1 cellular context compared by ENCODE assay signal in genomic region chr17:76501018-76501826, GRCh38.
TF ChIP-seq lines count a peak whose summit lies in the region.

TSS of gene RHBDF2 (minus strand) at chr17:76501423. CDS start at chr17:76481524, 19,899 bp downstream.

TF ChIP-seq in HepG2, 621 proteins besides CTCF, POLR2A, EP300 and RAD21 (continued from another document and continues in another):
- no peak for TF ChIP-seq HMGXB3 (CRISPR knock-in tag; IDR thresholded peaks at IDR 0.05; ENCODE audit: borderline replicate concordance)
- TF ChIP-seq, protein P1, sequence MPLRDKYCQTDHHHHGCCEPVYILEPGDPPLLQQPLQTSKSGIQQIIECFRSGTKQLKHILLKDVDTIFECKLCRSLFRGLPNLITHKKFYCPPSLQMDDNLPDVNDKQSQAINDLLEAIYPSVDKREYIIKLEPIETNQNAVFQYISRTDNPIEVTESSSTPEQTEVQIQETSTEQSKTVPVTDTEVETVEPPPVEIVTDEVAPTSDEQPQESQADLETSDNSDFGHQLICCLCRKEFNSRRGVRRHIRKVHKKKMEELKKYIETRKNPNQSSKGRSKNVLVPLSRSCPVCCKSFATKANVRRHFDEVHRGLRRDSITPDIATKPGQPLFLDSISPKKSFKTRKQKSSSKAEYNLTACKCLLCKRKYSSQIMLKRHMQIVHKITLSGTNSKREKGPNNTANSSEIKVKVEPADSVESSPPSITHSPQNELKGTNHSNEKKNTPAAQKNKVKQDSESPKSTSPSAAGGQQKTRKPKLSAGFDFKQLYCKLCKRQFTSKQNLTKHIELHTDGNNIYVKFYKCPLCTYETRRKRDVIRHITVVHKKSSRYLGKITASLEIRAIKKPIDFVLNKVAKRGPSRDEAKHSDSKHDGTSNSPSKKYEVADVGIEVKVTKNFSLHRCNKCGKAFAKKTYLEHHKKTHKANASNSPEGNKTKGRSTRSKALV (CRISPR knock-in tag; IDR thresholded peaks at IDR 0.05): no peak
- TF ChIP-seq ZSCAN21 (CRISPR knock-in tag; IDR thresholded peaks at IDR 0.05; ENCODE audit: borderline replicate concordance): peak; percentile 35; the same call in 1 of the 2 replicates
- TF ChIP-seq ADNP (CRISPR knock-in tag; IDR thresholded peaks at IDR 0.05): no peak
- TF ChIP-seq, protein P2, sequence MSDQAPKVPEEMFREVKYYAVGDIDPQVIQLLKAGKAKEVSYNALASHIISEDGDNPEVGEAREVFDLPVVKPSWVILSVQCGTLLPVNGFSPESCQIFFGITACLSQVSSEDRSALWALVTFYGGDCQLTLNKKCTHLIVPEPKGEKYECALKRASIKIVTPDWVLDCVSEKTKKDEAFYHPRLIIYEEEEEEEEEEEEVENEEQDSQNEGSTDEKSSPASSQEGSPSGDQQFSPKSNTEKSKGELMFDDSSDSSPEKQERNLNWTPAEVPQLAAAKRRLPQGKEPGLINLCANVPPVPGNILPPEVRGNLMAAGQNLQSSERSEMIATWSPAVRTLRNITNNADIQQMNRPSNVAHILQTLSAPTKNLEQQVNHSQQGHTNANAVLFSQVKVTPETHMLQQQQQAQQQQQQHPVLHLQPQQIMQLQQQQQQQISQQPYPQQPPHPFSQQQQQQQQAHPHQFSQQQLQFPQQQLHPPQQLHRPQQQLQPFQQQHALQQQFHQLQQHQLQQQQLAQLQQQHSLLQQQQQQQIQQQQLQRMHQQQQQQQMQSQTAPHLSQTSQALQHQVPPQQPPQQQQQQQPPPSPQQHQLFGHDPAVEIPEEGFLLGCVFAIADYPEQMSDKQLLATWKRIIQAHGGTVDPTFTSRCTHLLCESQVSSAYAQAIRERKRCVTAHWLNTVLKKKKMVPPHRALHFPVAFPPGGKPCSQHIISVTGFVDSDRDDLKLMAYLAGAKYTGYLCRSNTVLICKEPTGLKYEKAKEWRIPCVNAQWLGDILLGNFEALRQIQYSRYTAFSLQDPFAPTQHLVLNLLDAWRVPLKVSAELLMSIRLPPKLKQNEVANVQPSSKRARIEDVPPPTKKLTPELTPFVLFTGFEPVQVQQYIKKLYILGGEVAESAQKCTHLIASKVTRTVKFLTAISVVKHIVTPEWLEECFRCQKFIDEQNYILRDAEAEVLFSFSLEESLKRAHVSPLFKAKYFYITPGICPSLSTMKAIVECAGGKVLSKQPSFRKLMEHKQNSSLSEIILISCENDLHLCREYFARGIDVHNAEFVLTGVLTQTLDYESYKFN (CRISPR knock-in tag; conservative IDR thresholded peaks at IDR 0.05): peak; percentile 59; the same call in 1 of the 2 replicates
- TF ChIP-seq ZNF766 (CRISPR knock-in tag; IDR thresholded peaks at IDR 0.05; ENCODE audit: borderline replicate concordance): peak; percentile 57; the same call in 1 of the 2 replicates
- TF ChIP-seq ZNF432 (CRISPR knock-in tag; IDR thresholded peaks at IDR 0.05; ENCODE audit: borderline replicate concordance): no peak
- TF ChIP-seq, protein P3, sequence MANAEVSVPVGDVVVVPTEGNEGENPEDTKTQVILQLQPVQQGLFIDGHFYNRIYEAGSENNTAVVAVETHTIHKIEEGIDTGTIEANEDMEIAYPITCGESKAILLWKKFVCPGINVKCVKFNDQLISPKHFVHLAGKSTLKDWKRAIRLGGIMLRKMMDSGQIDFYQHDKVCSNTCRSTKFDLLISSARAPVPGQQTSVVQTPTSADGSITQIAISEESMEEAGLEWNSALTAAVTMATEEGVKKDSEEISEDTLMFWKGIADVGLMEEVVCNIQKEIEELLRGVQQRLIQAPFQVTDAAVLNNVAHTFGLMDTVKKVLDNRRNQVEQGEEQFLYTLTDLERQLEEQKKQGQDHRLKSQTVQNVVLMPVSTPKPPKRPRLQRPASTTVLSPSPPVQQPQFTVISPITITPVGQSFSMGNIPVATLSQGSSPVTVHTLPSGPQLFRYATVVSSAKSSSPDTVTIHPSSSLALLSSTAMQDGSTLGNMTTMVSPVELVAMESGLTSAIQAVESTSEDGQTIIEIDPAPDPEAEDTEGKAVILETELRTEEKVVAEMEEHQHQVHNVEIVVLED (CRISPR knock-in tag; IDR thresholded peaks at IDR 0.05; ENCODE audit: borderline replicate concordance): peak; percentile 49
- 0 out of 2 replicates have a peak, but pooled peaks have one; percentile 6 for TF ChIP-seq ZBTB7A (CRISPR knock-in tag; IDR thresholded peaks at IDR 0.05)
- no peak for TF ChIP-seq ZNF33A (CRISPR knock-in tag; IDR thresholded peaks at IDR 0.05; ENCODE audit: borderline replicate concordance)
- TF ChIP-seq, protein P4, sequence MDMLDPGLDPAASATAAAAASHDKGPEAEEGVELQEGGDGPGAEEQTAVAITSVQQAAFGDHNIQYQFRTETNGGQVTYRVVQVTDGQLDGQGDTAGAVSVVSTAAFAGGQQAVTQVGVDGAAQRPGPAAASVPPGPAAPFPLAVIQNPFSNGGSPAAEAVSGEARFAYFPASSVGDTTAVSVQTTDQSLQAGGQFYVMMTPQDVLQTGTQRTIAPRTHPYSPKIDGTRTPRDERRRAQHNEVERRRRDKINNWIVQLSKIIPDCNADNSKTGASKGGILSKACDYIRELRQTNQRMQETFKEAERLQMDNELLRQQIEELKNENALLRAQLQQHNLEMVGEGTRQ (IDR thresholded peaks at IDR 0.05; ENCODE audit: low read depth, low read length): no peak
- TF ChIP-seq, protein P4 (CRISPR knock-in tag; IDR thresholded peaks at IDR 0.05; ENCODE audit: borderline replicate concordance): no peak
- TF ChIP-seq, protein P5, sequence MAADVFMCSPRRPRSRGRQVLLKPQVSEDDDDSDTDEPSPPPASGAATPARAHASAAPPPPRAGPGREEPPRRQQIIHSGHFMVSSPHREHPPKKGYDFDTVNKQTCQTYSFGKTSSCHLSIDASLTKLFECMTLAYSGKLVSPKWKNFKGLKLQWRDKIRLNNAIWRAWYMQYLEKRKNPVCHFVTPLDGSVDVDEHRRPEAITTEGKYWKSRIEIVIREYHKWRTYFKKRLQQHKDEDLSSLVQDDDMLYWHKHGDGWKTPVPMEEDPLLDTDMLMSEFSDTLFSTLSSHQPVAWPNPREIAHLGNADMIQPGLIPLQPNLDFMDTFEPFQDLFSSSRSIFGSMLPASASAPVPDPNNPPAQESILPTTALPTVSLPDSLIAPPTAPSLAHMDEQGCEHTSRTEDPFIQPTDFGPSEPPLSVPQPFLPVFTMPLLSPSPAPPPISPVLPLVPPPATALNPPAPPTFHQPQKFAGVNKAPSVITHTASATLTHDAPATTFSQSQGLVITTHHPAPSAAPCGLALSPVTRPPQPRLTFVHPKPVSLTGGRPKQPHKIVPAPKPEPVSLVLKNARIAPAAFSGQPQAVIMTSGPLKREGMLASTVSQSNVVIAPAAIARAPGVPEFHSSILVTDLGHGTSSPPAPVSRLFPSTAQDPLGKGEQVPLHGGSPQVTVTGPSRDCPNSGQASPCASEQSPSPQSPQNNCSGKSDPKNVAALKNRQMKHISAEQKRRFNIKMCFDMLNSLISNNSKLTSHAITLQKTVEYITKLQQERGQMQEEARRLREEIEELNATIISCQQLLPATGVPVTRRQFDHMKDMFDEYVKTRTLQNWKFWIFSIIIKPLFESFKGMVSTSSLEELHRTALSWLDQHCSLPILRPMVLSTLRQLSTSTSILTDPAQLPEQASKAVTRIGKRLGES (CRISPR knock-in tag; IDR thresholded peaks at IDR 0.05; ENCODE audit: borderline replicate concordance): no peak
- no peak for TF ChIP-seq ZNF552 (CRISPR knock-in tag; IDR thresholded peaks at IDR 0.05; ENCODE audit: borderline replicate concordance)
- no peak for TF ChIP-seq DNMT3B (CRISPR knock-in tag; conservative IDR thresholded peaks at IDR 0.05)
- TF ChIP-seq ZNF883 (CRISPR knock-in tag; IDR thresholded peaks at IDR 0.05; ENCODE audit: not compliant biosample characterization): no peak
- TF ChIP-seq, protein P6, sequence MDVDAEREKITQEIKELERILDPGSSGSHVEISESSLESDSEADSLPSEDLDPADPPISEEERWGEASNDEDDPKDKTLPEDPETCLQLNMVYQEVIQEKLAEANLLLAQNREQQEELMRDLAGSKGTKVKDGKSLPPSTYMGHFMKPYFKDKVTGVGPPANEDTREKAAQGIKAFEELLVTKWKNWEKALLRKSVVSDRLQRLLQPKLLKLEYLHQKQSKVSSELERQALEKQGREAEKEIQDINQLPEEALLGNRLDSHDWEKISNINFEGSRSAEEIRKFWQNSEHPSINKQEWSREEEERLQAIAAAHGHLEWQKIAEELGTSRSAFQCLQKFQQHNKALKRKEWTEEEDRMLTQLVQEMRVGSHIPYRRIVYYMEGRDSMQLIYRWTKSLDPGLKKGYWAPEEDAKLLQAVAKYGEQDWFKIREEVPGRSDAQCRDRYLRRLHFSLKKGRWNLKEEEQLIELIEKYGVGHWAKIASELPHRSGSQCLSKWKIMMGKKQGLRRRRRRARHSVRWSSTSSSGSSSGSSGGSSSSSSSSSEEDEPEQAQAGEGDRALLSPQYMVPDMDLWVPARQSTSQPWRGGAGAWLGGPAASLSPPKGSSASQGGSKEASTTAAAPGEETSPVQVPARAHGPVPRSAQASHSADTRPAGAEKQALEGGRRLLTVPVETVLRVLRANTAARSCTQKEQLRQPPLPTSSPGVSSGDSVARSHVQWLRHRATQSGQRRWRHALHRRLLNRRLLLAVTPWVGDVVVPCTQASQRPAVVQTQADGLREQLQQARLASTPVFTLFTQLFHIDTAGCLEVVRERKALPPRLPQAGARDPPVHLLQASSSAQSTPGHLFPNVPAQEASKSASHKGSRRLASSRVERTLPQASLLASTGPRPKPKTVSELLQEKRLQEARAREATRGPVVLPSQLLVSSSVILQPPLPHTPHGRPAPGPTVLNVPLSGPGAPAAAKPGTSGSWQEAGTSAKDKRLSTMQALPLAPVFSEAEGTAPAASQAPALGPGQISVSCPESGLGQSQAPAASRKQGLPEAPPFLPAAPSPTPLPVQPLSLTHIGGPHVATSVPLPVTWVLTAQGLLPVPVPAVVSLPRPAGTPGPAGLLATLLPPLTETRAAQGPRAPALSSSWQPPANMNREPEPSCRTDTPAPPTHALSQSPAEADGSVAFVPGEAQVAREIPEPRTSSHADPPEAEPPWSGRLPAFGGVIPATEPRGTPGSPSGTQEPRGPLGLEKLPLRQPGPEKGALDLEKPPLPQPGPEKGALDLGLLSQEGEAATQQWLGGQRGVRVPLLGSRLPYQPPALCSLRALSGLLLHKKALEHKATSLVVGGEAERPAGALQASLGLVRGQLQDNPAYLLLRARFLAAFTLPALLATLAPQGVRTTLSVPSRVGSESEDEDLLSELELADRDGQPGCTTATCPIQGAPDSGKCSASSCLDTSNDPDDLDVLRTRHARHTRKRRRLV (CRISPR knock-in tag; IDR thresholded peaks at IDR 0.05): no peak
- TF ChIP-seq FOXK2 (IDR thresholded peaks at IDR 0.05): no peak
- TF ChIP-seq, protein P7, sequence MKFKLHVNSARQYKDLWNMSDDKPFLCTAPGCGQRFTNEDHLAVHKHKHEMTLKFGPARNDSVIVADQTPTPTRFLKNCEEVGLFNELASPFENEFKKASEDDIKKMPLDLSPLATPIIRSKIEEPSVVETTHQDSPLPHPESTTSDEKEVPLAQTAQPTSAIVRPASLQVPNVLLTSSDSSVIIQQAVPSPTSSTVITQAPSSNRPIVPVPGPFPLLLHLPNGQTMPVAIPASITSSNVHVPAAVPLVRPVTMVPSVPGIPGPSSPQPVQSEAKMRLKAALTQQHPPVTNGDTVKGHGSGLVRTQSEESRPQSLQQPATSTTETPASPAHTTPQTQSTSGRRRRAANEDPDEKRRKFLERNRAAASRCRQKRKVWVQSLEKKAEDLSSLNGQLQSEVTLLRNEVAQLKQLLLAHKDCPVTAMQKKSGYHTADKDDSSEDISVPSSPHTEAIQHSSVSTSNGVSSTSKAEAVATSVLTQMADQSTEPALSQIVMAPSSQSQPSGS (CRISPR knock-in tag; IDR thresholded peaks at IDR 0.05): no peak
- TF ChIP-seq, protein P8, sequence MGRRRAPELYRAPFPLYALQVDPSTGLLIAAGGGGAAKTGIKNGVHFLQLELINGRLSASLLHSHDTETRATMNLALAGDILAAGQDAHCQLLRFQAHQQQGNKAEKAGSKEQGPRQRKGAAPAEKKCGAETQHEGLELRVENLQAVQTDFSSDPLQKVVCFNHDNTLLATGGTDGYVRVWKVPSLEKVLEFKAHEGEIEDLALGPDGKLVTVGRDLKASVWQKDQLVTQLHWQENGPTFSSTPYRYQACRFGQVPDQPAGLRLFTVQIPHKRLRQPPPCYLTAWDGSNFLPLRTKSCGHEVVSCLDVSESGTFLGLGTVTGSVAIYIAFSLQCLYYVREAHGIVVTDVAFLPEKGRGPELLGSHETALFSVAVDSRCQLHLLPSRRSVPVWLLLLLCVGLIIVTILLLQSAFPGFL (CRISPR knock-in tag; IDR thresholded peaks at IDR 0.05): 0 out of 2 replicates have a peak, but pooled peaks have one; percentile 28
- TF ChIP-seq, protein P9, sequence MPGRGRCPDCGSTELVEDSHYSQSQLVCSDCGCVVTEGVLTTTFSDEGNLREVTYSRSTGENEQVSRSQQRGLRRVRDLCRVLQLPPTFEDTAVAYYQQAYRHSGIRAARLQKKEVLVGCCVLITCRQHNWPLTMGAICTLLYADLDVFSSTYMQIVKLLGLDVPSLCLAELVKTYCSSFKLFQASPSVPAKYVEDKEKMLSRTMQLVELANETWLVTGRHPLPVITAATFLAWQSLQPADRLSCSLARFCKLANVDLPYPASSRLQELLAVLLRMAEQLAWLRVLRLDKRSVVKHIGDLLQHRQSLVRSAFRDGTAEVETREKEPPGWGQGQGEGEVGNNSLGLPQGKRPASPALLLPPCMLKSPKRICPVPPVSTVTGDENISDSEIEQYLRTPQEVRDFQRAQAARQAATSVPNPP (CRISPR knock-in tag; IDR thresholded peaks at IDR 0.05): no peak
